Comparison of ENCODE assay signal across 1 cellular context in genomic region chr11:134503596-134503995, GRCh38.
TF ChIP-seq lines count a peak whose summit lies in the region.

No MANE protein-coding gene starts in this region.

TF ChIP-seq in SK-N-SH treated with all-trans-retinoic acid at 6 μM for 48 hours, 23 proteins besides CTCF, POLR2A, EP300 and RAD21 (continued from another document):
- TF ChIP-seq, protein P1, sequence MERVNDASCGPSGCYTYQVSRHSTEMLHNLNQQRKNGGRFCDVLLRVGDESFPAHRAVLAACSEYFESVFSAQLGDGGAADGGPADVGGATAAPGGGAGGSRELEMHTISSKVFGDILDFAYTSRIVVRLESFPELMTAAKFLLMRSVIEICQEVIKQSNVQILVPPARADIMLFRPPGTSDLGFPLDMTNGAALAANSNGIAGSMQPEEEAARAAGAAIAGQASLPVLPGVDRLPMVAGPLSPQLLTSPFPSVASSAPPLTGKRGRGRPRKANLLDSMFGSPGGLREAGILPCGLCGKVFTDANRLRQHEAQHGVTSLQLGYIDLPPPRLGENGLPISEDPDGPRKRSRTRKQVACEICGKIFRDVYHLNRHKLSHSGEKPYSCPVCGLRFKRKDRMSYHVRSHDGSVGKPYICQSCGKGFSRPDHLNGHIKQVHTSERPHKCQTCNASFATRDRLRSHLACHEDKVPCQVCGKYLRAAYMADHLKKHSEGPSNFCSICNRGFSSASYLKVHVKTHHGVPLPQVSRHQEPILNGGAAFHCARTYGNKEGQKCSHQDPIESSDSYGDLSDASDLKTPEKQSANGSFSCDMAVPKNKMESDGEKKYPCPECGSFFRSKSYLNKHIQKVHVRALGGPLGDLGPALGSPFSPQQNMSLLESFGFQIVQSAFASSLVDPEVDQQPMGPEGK (CRISPR knock-in tag; IDR thresholded peaks at IDR 0.05; ENCODE audit: borderline replicate concordance): no peak
- TF ChIP-seq ESRRG (CRISPR knock-in tag; IDR thresholded peaks at IDR 0.05): no peak
